8 cellular contexts compared by ENCODE assay signal in genomic region chr19:8361921-8362793, GRCh38. TPM values are rescaled to one million over a fixed set of nuclear protein-coding genes. Genes with fewer than 3 reads are reported as not detected.
DNase-seq lines count a peak whose midpoint lies in the region; ATAC-seq and TF ChIP-seq lines count a peak whose summit lies in the region.

No MANE protein-coding gene starts in this region.

- no peaks in the 10 kb centered on the region for H3K9me2 ChIP-seq in HCT116 (ENCODE audit: insufficient read depth)

- POLR2A ChIA-PET in A673 (lab: Charles Lee; ENCODE audit: low non-redundant PET) = no interaction called here
- POLR2A ChIA-PET in HCT116 (lab: Charles Lee) = interaction anchor here (0.6 to 2.3 kb wide), 9 partner anchors 7 to 152 kb away, joined by 3 to 20 read pairs (median 5); partner anchors contain the start of genes RAB11B and ZNF414

- intact Hi-C loops in A673 (cut with micrococcal nuclease; ENCODE audit: unreplicated experiment) (no loop called here), HCT116 (cut with micrococcal nuclease) (loop anchor here (1.0 kb wide), 1 partner anchor 28 kb away; the partner anchor contains the start of gene RAB11B), mucosa of descending colon (cut with DNase I, micrococcal nuclease) (no loop called here), aorta (cut with DNase I) (loop anchor here (1.0 to 2.0 kb wide), 2 partner anchors 28 to 29 kb away; partner anchors contain the start of gene RAB11B (in 2 of the 2))

- WGBS in aorta, 2 donors = 10 to 16% methylated on average over 12 of the region's 12 CpGs

- no peaks in the 10 kb centered on the region for H3K9me3 ChIP-seq in A673 (ENCODE audit: low read depth, low read length, poor library complexity, severe bottlenecking)
- H3K9me3 ChIP-seq in HCT116 (ENCODE audit: control insufficient read depth in 1 of 2, insufficient read depth in 1 of 2, low read depth in 1 of 2, low read length in 2 of 2) = no peaks in the 10 kb centered on the region
- H3K9me3 ChIP-seq in RWPE2 (ENCODE audit: severe bottlenecking) = no peaks in the 10 kb centered on the region
- no peaks in the 10 kb centered on the region for H3K9me3 ChIP-seq in mucosa of descending colon
- H3K9me3 ChIP-seq in aorta (ENCODE audit: control insufficient read depth, low read length) = no peaks in the 10 kb centered on the region

- RAD21 ChIA-PET in HCT116 (lab: Charles Lee; ENCODE audit: low non-redundant PET in 1 of 2, low total read pairs in 2 of 2, uncharacterized antibody in 2 of 2, unreplicated experiment in 2 of 2) = no interaction called here

- CTCF ChIA-PET in A673 (lab: Charles Lee) = interaction anchor here (0.5 kb wide), 1 partner anchor 18 kb away, joined by 5 read pairs; no protein-coding TSS in a partner anchor
- CTCF ChIA-PET in HCT116 (lab: Charles Lee) = interaction anchor here (0.7 to 3.3 kb wide), 4 partner anchors 8 to 1615 kb away, joined by 3 to 20 read pairs (median 6); no protein-coding TSS in a partner anchor

- TF ChIP-seq CTCF in A673 (conservative IDR thresholded peaks at IDR 0.05; ENCODE audit: low read depth, low read length) = no peak
- no peak for TF ChIP-seq CTCF in HCT116 (IDR thresholded peaks at IDR 0.05 in 2 of 3, conservative IDR thresholded peaks at IDR 0.05 in 1 of 3; ENCODE audit: borderline replicate concordance in 1 of 3, insufficient read depth in 1 of 3, low read depth in 2 of 3, low read length in 2 of 3)
- TF ChIP-seq CTCF in RWPE2 (IDR thresholded peaks at IDR 0.05; ENCODE audit: poor library complexity, severe bottlenecking) = no peak
- TF ChIP-seq CTCF in epithelial cell of esophagus (IDR thresholded peaks at IDR 0.05; ENCODE audit: insufficient read depth, low read depth, low read length, missing control alignments) = no peak
- TF ChIP-seq CTCF in mucosa of descending colon (IDR thresholded peaks at IDR 0.05) = no peak

- BruUV-seq in A673 (replicated peaks; lab: Mats Ljungman, UMichigan) (no TSS peak), HCT116 (replicated peaks; lab: Mats Ljungman, UMichigan) (no TSS peak)

- H3K4me1 ChIP-seq in A673 (ENCODE audit: insufficient read depth, low read length, poor library complexity, severe bottlenecking) (peaks cover 23% of the 10 kb centered on the region), HCT116 (ENCODE audit: control insufficient read depth in 1 of 2, insufficient read depth in 2 of 2, low read length in 2 of 2) (peaks cover 46 to 83% of the 10 kb centered on the region in 2 experiments), RWPE2 (ENCODE audit: insufficient read depth, poor library complexity, severe bottlenecking) (peaks cover 20% of the 10 kb centered on the region), mucosa of descending colon (ENCODE audit: low read depth) (peaks cover 16% of the 10 kb centered on the region), aorta (ENCODE audit: control insufficient read depth in 1 of 2, insufficient read depth in 2 of 2, low read length in 2 of 2) (no peaks in the 10 kb centered on the region)

- H3K9ac ChIP-seq in HCT116 (ENCODE audit: low read length) = peak overlapping the region; percentile 57

- no peaks in the 10 kb centered on the region for H4K20me1 ChIP-seq in HCT116 (ENCODE audit: insufficient read depth)

- H3K27ac ChIP-seq in A673 (ENCODE audit: low read depth, low read length, poor library complexity, severe bottlenecking) (peak overlapping the region; percentile 49), HCT116 (ENCODE audit: low read depth, low read length) (peak overlapping the region; percentile 90), RWPE2 (ENCODE audit: poor library complexity, severe bottlenecking) (peak overlapping the region; percentile 97), aorta (ENCODE audit: low read depth in 1 of 2, low read length in 2 of 2) (peak overlapping the region in 1 of 2 donors; percentile 91)

- no peak overlapping the region for H3K4me3 ChIP-seq in A673 (ENCODE audit: low read depth, low read length, poor library complexity, severe bottlenecking)
- H3K4me3 ChIP-seq in HCT116 (replicated peaks in 1 of 2; ENCODE audit: low read depth in 1 of 2, low read length in 2 of 2) = peak overlapping the region in 1 of 2 experiments; percentile 40; a peak in 3 of 4 replicates
- H3K4me3 ChIP-seq in RWPE2 (ENCODE audit: severe bottlenecking) = no peak overlapping the region
- no peak overlapping the region for H3K4me3 ChIP-seq in epithelial cell of esophagus (ENCODE audit: low read length)
- no peak overlapping the region for H3K4me3 ChIP-seq in mucosa of descending colon
- no peak overlapping the region for H3K4me3 ChIP-seq in aorta (ENCODE audit: low read length in 2 of 2)

- no peak for TF ChIP-seq RAD21 in HCT116 (IDR thresholded peaks at IDR 0.05; ENCODE audit: low read depth)

- no peaks in the 10 kb centered on the region for H3K79me2 ChIP-seq in HCT116 (ENCODE audit: insufficient read depth, low read length)

- peak; percentile 92 for DNase-seq in A673 (ENCODE audit: low spot score)
- DNase-seq in HCT116 (ENCODE audit: low read depth, low spot score) = peak; percentile 95
- peak; percentile 98 for DNase-seq in RWPE2 (ENCODE audit: low spot score)
- DNase-seq in epithelial cell of esophagus (ENCODE audit: low read depth) = peak; percentile 100
- peak; percentile 89 to 92 (median 91) for DNase-seq in mucosa of descending colon
- DNase-seq in aorta = peak; percentile 97 to 98
- no peak for DNase-seq in cerebellar nuclear complex (lab: John Stamatoyannopoulos, UW)

- H3K4me2 ChIP-seq in HCT116 (ENCODE audit: low read length) = peak overlapping the region; percentile 100

- peak; percentile 76 for ATAC-seq in HCT116
- peak; percentile 91 for ATAC-seq in RWPE2 (ENCODE audit: low read depth)
- peak; percentile 91 for ATAC-seq in mucosa of descending colon
- ATAC-seq in aorta (ENCODE audit: low FRiP score) = peak; percentile 87
- no peak for ATAC-seq in GM19023 (IDR thresholded peaks at IDR 0.05; ENCODE audit: unreplicated experiment)

- H3K27me3 ChIP-seq in A673 (replicated peaks; ENCODE audit: insufficient read depth, low read depth, low read length, poor library complexity) (peaks cover 6% of the 10 kb centered on the region), HCT116 (ENCODE audit: insufficient read depth, low read length) (no peaks in the 10 kb centered on the region), RWPE2 (ENCODE audit: insufficient read depth, poor library complexity, severe bottlenecking) (no peaks in the 10 kb centered on the region), aorta (ENCODE audit: control insufficient read depth in 1 of 2, insufficient read depth in 2 of 2, low read length in 1 of 2) (no peaks in the 10 kb centered on the region)

- H2AFZ ChIP-seq in HCT116 (ENCODE audit: low read depth, low read length, poor library complexity, severe bottlenecking) = peak overlapping the region; percentile 38

- H3K36me3 ChIP-seq in A673 (ENCODE audit: insufficient read depth, low read length, poor library complexity, severe bottlenecking) (no peaks in the 10 kb centered on the region), HCT116 (ENCODE audit: control insufficient read depth in 1 of 2, insufficient read depth in 2 of 2, low read length in 2 of 2) (no peaks in the 10 kb centered on the region; a peak in 1 of 4 replicates), RWPE2 (ENCODE audit: low read depth) (0 out of 2 replicates have a peak, but pooled peaks cover 4% of the 10 kb centered on the region), mucosa of descending colon (ENCODE audit: low read depth) (no peaks in the 10 kb centered on the region), aorta (ENCODE audit: control insufficient read depth in 1 of 2, insufficient read depth in 2 of 2, low read length in 1 of 2) (no peaks in the 10 kb centered on the region)

- TF ChIP-seq POLR2A in HCT116 (IDR thresholded peaks at IDR 0.05; ENCODE audit: borderline replicate concordance, extremely low read depth, insufficient read depth, insufficient read length) = no peak

TF ChIP-seq in HCT116, 20 proteins besides CTCF, POLR2A, EP300 and RAD21 (continues in another document):
- TF ChIP-seq POLR2AphosphoS5 (IDR thresholded peaks at IDR 0.05; ENCODE audit: low read depth, low read length) (peak; percentile 80), SP1 (IDR thresholded peaks at IDR 0.05; ENCODE audit: low read depth) (peak; percentile 96), TCF7L2 (IDR thresholded peaks at IDR 0.05; ENCODE audit: borderline replicate concordance, extremely low read depth, insufficient read depth, insufficient read length) (peak; percentile 12), EGR1 (IDR thresholded peaks at IDR 0.05; ENCODE audit: low read depth) (no peak), CEBPB (IDR thresholded peaks at IDR 0.05; ENCODE audit: low read depth) (no peak)
- TF ChIP-seq, protein P1, sequence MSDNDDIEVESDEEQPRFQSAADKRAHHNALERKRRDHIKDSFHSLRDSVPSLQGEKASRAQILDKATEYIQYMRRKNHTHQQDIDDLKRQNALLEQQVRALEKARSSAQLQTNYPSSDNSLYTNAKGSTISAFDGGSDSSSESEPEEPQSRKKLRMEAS (IDR thresholded peaks at IDR 0.05) = peak; percentile 70

RNA-seq across cellular contexts. Expression of gene ANGPTL4, which starts 1.8 kb away (rescaled TPM):
- 1.1 and 1.7 TPM in 2 replicates for total RNA-seq in A673 (2021)
- total RNA-seq in HCT116 (2021; ENCODE audit: unreplicated experiment) = 54.8 TPM
- 114 and 161 TPM in 2 replicates for polyA plus RNA-seq in HCT116 (2012)
- total RNA-seq in mucosa of descending colon = 1 to 10 TPM; 2.8 to 9.5 (median 2.9) TPM
- 10 to 100 TPM; 39.9 to 45.1 TPM for total RNA-seq in aorta
- 10 to 100 TPM; 10.1 to 19.5 TPM for polyA plus RNA-seq in aorta

RNA-seq across cellular contexts. Expression of gene KANK3, which starts 19.1 kb away (rescaled TPM):
- 0.73 and 1.1 TPM in 2 replicates for total RNA-seq in A673 (2021)
- total RNA-seq in HCT116 (2021; ENCODE audit: unreplicated experiment) = 21.7 TPM
- polyA plus RNA-seq in HCT116 (2012) = 13.1 and 14.4 TPM in 2 replicates
- total RNA-seq in mucosa of descending colon = 10 to 100 TPM in 1 of 3 donors, 1 to 10 TPM in 2; 2.0 to 10.1 (median 3.3) TPM
- total RNA-seq in aorta = 10 to 100 TPM; 15.9 to 23.9 TPM
- polyA plus RNA-seq in aorta = 1 to 10 TPM in 1 of 2 donors, under 1 TPM in 1; 0.50 to 1.8 TPM

RNA-seq across cellular contexts. Expression of gene RAB11B, which starts 28.0 kb away (rescaled TPM):
- total RNA-seq in A673 (2021) (88.7 and 91.4 TPM in 2 replicates), HCT116 (2021; ENCODE audit: unreplicated experiment) (140 TPM), mucosa of descending colon (100 to 1,000 TPM; 100 to 131 (median 103) TPM), aorta (100 to 1,000 TPM; 119 TPM)
- 164 and 236 TPM in 2 replicates for polyA plus RNA-seq in HCT116 (2012)
- polyA plus RNA-seq in aorta = 100 to 1,000 TPM in 1 of 2 donors, 10 to 100 TPM in 1; 68.6 to 116 TPM

RNA-seq across cellular contexts. Expression of gene RPS28, which starts 40.9 kb away (rescaled TPM):
- 1,301 and 1,324 TPM in 2 replicates for total RNA-seq in A673 (2021)
- 2,379 TPM for total RNA-seq in HCT116 (2021; ENCODE audit: unreplicated experiment)
- 2,859 and 3,193 TPM in 2 replicates for polyA plus RNA-seq in HCT116 (2012)
- total RNA-seq in mucosa of descending colon = 1,000 to 10,000 TPM; 1,101 to 1,558 (median 1,449) TPM
- total RNA-seq in aorta = 100 to 1,000 TPM; 875 to 981 TPM
- polyA plus RNA-seq in aorta = 100 to 1,000 TPM; 405 to 553 TPM

RNA-seq across cellular contexts. Expression of gene NDUFA7, which starts 41.0 kb away (rescaled TPM):
- total RNA-seq in A673 (2021) (70.2 and 83.5 TPM in 2 replicates), HCT116 (2021; ENCODE audit: unreplicated experiment) (86.9 TPM), mucosa of descending colon (10 to 100 TPM; 35.3 to 65.9 (median 35.5) TPM), aorta (10 to 100 TPM; 18.9 to 19.6 TPM)
- 126 and 168 TPM in 2 replicates for polyA plus RNA-seq in HCT116 (2012)
- 10 to 100 TPM; 33.8 to 53.0 TPM for polyA plus RNA-seq in aorta

Comparison
In these comparisons a context has a peak if more than half of its experiments do, and no peak if none do; other contexts are left out.
1. DNase-seq: peak in A673 (single experiment), HCT116 (single experiment), RWPE2 (single experiment), epithelial cell of esophagus (single experiment), mucosa of descending colon (3 of 3) and aorta (2 of 2); none in cerebellar nuclear complex (0 of 2).
2. intact Hi-C loops: an anchor here in HCT116 (1.0 kb wide) and aorta (1.0 to 2.0 kb wide); none called in A673 and mucosa of descending colon.